7 cellular contexts compared by ENCODE assay signal in the genomic region with DNA sequence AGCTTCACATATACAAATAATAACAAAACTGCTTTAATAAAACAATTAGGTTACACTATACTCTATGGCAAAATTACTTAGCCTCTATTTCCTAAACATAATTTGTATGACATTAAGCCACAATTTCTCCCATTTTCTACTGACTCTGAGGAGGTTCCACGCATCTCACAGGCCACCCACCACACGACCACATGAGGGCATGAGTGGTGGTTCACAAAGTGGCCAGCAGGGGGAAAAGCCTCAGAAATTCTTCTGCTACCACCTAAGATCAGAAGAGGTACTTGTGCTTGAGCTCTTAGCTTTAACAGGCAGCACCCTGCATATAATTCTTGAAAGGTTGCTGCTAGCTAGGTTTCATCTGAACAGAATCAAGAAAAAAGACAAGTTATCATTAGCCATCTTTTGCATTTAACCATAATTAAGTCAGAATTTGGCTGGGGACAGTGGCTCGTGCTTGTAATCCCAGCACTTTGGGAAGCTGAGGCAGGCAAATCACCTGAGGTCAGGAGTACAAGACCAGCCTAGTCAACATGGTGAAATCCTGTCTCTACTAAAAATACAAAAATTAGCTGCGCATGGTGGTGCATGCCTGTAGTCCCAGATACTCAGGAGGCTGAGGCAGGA. TPM values are rescaled to one million over a fixed set of nuclear protein-coding genes. Genes with fewer than 3 reads are reported as not detected.
DNase-seq lines count a peak whose midpoint lies in the region; TF ChIP-seq lines count a peak whose summit lies in the region.

No MANE protein-coding gene starts in this region.

- H3K27me3 ChIP-seq in GM23248 (replicated peaks; ENCODE audit: insufficient read depth) = no peaks in the 10 kb centered on the region
- no peaks in the 10 kb centered on the region for H3K27me3 ChIP-seq in KMS-11 (ENCODE audit: insufficient read depth, low read depth)

- peaks cover 53% of the 10 kb centered on the region for H3K36me3 ChIP-seq in GM23248 (ENCODE audit: low read depth)
- no peaks in the 10 kb centered on the region for H3K36me3 ChIP-seq in KMS-11 (ENCODE audit: insufficient read depth)

- H3K9me3 ChIP-seq in GM23248 (ENCODE audit: low read depth) = no peaks in the 10 kb centered on the region

- in situ Hi-C loops in GM23248 (cut with MboI) = no loop called here

- H3K79me2 ChIP-seq in GM23248 (ENCODE audit: insufficient read depth) (peaks cover 90% of the 10 kb centered on the region), KMS-11 (ENCODE audit: insufficient read depth, low read depth) (no peaks in the 10 kb centered on the region)

- H3K27ac ChIP-seq in GM23248 = peak overlapping the region; percentile 98
- H3K27ac ChIP-seq in KMS-11 = no peak overlapping the region

- H2AFZ ChIP-seq in GM23248 (no peak overlapping the region), KMS-11 (ENCODE audit: low read depth) (no peak overlapping the region)

- H3K4me1 ChIP-seq in GM23248 (ENCODE audit: insufficient read depth) = peaks cover 63% of the 10 kb centered on the region
- peaks cover 29% of the 10 kb centered on the region for H3K4me1 ChIP-seq in KMS-11 (ENCODE audit: low read depth, poor library complexity, severe bottlenecking)

- H3K9me2 ChIP-seq in GM23248 (ENCODE audit: insufficient read depth) = no peaks in the 10 kb centered on the region

- TF ChIP-seq CTCF in GM12873 (IDR thresholded peaks at IDR 0.05; ENCODE audit: insufficient read depth, low read depth, low read length, missing control alignments) (peak; percentile 88), KMS-11 (conservative IDR thresholded peaks at IDR 0.05; ENCODE audit: low read depth, low read length) (peak; percentile 88)

- peaks cover 65% of the 10 kb centered on the region for H3F3A ChIP-seq in GM23248 (ENCODE audit: insufficient read depth)

- DNase-seq in GM23248 = peak; percentile 74
- peak; percentile 49 for DNase-seq in SW480 (ENCODE audit: low spot score)
- peak; percentile 37 for DNase-seq in activated naive CD8-positive, alpha-beta T cell treated with anti-CD3 and anti-CD28 coated beads, Interleukin-2, amount 50 U/mL, for 16 hours (ENCODE audit: low read depth, low spot score)
- DNase-seq in iPS-NIHi11 (ENCODE audit: low spot score) = peak; percentile 59
- peak; percentile 60 to 71 for DNase-seq in stimulated activated CD4-positive, alpha-beta T cell treated with anti-CD3 and anti-CD28 coated beads, Interleukin-1b, Interleukin-23, amount 100 ng/mL, for 4 hours (ENCODE audit: low read depth in 2 of 2)

- H3K4me3 ChIP-seq in GM23248 = no peak overlapping the region
- H3K4me3 ChIP-seq in KMS-11 (IDR thresholded peaks at IDR 0.05; ENCODE audit: insufficient read depth, low read depth, low read length) = no peak overlapping the region

- 45 to 47% methylated on average over 4 of the region's 4 CpGs for WGBS in GM23248 (ENCODE audit: low coverage in 1 of 2, low lambda C conversion rate in 2 of 2, missing lambda C conversion rate in 2 of 2), 2 experiments

- peak overlapping the region; percentile 76; the same call in 1 of the 2 replicates for H3K9ac ChIP-seq in GM23248
- H3K9ac ChIP-seq in KMS-11 = no peak overlapping the region

- H3K4me2 ChIP-seq in GM23248 (ENCODE audit: unreplicated experiment) (no peak overlapping the region), KMS-11 (no peak overlapping the region)

- no peaks in the 10 kb centered on the region for H4K20me1 ChIP-seq in GM23248 (ENCODE audit: insufficient read depth)
- no peaks in the 10 kb centered on the region for H4K20me1 ChIP-seq in KMS-11 (ENCODE audit: insufficient read depth)

RNA-seq across cellular contexts. Expression of a gene that starts 7.7 kb away (rescaled TPM):
- 164 and 169 TPM in 2 replicates for total RNA-seq in GM23248 (2014; rRNA removed; shearing (Covaris generic))
- 134 and 139 TPM in 2 replicates for polyA plus RNA-seq in GM23248 (2016; fragmentation: Nextera tagmentation; extraction: Ambion mirVana)

RNA-seq across cellular contexts. Expression of a gene that starts 10.9 kb away (rescaled TPM):
- total RNA-seq in GM23248 (2014; rRNA removed; shearing (Covaris generic)) = 58.8 and 59.0 TPM in 2 replicates
- 20.8 and 21.4 TPM in 2 replicates for polyA plus RNA-seq in GM23248 (2016; fragmentation: Nextera tagmentation; extraction: Ambion mirVana)

RNA-seq across cellular contexts. Expression of a gene that starts 54.5 kb away (rescaled TPM):
- 1.6 and 3.9 TPM in 2 replicates for total RNA-seq in GM23248 (2014; rRNA removed; shearing (Covaris generic))
- 0.23 and 0.46 TPM in 2 replicates for polyA plus RNA-seq in GM23248 (2016; fragmentation: Nextera tagmentation; extraction: Ambion mirVana)
